Comparison of ENCODE assay signal across 1 cellular context in genomic region chr9:92147030-92147853, GRCh38.
TF ChIP-seq lines count a peak whose summit lies in the region.

No MANE protein-coding gene starts in this region.

TF ChIP-seq in K562, 482 proteins besides CTCF, POLR2A, EP300 and RAD21 (continued from another document and continues in another):
- TF ChIP-seq, protein P1, sequence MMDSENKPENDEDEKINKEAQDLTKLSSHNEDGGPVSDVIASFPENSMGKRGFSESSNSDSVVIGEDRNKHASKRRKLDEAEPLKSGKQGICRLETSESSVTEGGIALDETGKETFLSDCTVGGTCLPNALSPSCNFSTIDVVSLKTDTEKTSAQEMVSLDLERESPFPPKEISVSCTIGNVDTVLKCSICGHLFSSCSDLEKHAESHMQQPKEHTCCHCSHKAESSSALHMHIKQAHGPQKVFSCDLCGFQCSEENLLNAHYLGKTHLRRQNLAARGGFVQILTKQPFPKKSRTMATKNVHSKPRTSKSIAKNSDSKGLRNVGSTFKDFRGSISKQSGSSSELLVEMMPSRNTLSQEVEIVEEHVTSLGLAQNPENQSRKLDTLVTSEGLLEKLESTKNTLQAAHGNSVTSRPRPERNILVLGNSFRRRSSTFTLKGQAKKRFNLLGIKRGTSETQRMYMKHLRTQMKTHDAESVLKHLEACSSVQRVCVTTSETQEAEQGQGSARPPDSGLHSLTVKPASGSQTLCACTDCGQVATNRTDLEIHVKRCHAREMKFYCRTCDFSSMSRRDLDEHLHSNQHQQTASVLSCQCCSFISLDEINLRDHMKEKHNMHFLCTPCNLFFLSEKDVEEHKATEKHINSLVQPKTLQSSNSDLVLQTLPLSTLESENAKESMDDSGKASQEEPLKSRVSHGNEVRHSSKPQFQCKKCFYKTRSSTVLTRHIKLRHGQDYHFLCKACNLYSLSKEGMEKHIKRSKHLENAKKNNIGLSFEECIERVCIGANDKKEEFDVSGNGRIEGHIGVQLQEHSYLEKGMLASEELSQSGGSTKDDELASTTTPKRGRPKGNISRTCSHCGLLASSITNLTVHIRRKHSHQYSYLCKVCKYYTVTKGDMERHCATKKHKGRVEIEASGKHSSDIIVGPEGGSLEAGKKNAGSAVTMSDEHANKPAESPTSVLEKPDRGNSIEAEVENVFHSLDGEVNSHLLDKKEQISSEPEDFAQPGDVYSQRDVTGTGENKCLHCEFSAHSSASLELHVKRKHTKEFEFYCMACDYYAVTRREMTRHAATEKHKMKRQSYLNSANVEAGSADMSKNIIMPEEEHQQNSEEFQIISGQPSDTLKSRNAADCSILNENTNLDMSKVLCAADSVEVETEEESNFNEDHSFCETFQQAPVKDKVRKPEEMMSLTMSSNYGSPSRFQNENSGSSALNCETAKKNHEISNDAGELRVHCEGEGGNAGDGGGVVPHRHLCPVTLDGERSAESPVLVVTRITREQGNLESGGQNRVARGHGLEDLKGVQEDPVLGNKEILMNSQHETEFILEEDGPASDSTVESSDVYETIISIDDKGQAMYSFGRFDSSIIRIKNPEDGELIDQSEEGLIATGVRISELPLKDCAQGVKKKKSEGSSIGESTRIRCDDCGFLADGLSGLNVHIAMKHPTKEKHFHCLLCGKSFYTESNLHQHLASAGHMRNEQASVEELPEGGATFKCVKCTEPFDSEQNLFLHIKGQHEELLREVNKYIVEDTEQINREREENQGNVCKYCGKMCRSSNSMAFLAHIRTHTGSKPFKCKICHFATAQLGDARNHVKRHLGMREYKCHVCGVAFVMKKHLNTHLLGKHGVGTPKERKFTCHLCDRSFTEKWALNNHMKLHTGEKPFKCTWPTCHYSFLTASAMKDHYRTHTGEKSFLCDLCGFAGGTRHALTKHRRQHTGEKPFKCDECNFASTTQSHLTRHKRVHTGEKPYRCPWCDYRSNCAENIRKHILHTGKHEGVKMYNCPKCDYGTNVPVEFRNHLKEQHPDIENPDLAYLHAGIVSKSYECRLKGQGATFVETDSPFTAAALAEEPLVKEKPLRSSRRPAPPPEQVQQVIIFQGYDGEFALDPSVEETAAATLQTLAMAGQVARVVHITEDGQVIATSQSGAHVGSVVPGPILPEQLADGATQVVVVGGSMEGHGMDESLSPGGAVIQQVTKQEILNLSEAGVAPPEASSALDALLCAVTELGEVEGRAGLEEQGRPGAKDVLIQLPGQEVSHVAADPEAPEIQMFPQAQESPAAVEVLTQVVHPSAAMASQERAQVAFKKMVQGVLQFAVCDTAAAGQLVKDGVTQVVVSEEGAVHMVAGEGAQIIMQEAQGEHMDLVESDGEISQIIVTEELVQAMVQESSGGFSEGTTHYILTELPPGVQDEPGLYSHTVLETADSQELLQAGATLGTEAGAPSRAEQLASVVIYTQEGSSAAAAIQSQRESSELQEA (IDR thresholded peaks at IDR 0.05; ENCODE audit: low read depth), result no peak
- TF ChIP-seq MBD2 (IDR thresholded peaks at IDR 0.05; ENCODE audit: borderline replicate concordance, low read depth), result peak; percentile 31; the same call in 1 of the 2 replicates
- TF ChIP-seq CCNT2 (IDR thresholded peaks at IDR 0.05; ENCODE audit: borderline replicate concordance, extremely low read depth, insufficient read length, low read depth, low read length), result no peak
- TF ChIP-seq TCF7L2 (IDR thresholded peaks at IDR 0.05; ENCODE audit: low read depth, low read length), result no peak
- TF ChIP-seq MLX (CRISPR knock-in tag; conservative IDR thresholded peaks at IDR 0.05), result no peak
- TF ChIP-seq FOXP1 (CRISPR knock-in tag; IDR thresholded peaks at IDR 0.05), result no peak
- TF ChIP-seq HDAC6 (IDR thresholded peaks at IDR 0.05; ENCODE audit: low read depth, low read length), result no peak
- TF ChIP-seq, protein P2, sequence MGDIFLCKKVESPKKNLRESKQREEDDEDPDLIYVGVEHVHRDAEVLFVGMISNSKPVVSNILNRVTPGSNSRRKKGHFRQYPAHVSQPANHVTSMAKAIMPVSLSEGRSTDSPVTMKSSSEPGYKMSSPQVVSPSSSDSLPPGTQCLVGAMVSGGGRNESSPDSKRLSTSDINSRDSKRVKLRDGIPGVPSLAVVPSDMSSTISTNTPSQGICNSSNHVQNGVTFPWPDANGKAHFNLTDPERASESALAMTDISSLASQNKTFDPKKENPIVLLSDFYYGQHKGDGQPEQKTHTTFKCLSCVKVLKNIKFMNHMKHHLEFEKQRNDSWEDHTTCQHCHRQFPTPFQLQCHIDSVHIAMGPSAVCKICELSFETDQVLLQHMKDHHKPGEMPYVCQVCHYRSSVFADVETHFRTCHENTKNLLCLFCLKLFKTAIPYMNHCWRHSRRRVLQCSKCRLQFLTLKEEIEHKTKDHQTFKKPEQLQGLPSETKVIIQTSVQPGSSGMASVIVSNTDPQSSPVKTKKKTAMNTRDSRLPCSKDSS (IDR thresholded peaks at IDR 0.05; ENCODE audit: low read depth, partially characterized antibody), result no peak
- TF ChIP-seq NUFIP1 (IDR thresholded peaks at IDR 0.05; ENCODE audit: partially characterized antibody), result no peak
- no peak for TF ChIP-seq ZNF583 (CRISPR knock-in tag; IDR thresholded peaks at IDR 0.05)
- TF ChIP-seq RBM39 (optimal IDR thresholded peaks at IDR 0.05; ENCODE audit: low read depth, low read length), result no peak
- TF ChIP-seq SMARCE1 (IDR thresholded peaks at IDR 0.05), result peak; percentile 91
- no peak for TF ChIP-seq ZNF408 (CRISPR knock-in tag; IDR thresholded peaks at IDR 0.05; ENCODE audit: low read depth)
- no peak for TF ChIP-seq BDP1 (IDR thresholded peaks at IDR 0.05; ENCODE audit: insufficient read depth, insufficient read length)
- TF ChIP-seq CREM (IDR thresholded peaks at IDR 0.05; ENCODE audit: low read depth), result peak; percentile 64; the same call in 1 of the 2 replicates
- TF ChIP-seq KLF13 (tag; IDR thresholded peaks at IDR 0.05; ENCODE audit: borderline replicate concordance, low read depth), result no peak
- peak; percentile 51; the same call in 1 of the 2 replicates for TF ChIP-seq MEF2D (tag; conservative IDR thresholded peaks at IDR 0.05; ENCODE audit: low read depth)
- TF ChIP-seq E2F3 (CRISPR knock-in tag; IDR thresholded peaks at IDR 0.05), result no peak
- TF ChIP-seq BMI1 (IDR thresholded peaks at IDR 0.05; ENCODE audit: low read length), result no peak
- no peak for TF ChIP-seq MEIS2 (IDR thresholded peaks at IDR 0.05; ENCODE audit: partially characterized antibody)
- peak; percentile 74 for TF ChIP-seq POLR2B (IDR thresholded peaks at IDR 0.05; ENCODE audit: low read depth, partially characterized antibody)
- peak; percentile 98 for TF ChIP-seq LEF1 (IDR thresholded peaks at IDR 0.05)
- TF ChIP-seq MYBL2 (IDR thresholded peaks at IDR 0.05; ENCODE audit: low read depth), result peak; percentile 37; the same call in 1 of the 2 replicates
- no peak for TF ChIP-seq MYBL2 (CRISPR knock-in tag; IDR thresholded peaks at IDR 0.05; ENCODE audit: borderline replicate concordance)
- TF ChIP-seq RCOR1 (IDR thresholded peaks at IDR 0.05; ENCODE audit: borderline replicate concordance in 1 of 2, low read depth in 2 of 2, low read length in 2 of 2), result peak in 1 of 2 experiments; percentile 51; a peak in 1 of 4 replicates
- no peak for TF ChIP-seq NR3C1 (CRISPR knock-in tag; IDR thresholded peaks at IDR 0.05)
- TF ChIP-seq, protein P3, sequence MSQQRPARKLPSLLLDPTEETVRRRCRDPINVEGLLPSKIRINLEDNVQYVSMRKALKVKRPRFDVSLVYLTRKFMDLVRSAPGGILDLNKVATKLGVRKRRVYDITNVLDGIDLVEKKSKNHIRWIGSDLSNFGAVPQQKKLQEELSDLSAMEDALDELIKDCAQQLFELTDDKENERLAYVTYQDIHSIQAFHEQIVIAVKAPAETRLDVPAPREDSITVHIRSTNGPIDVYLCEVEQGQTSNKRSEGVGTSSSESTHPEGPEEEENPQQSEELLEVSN (IDR thresholded peaks at IDR 0.05; ENCODE audit: borderline replicate concordance in 1 of 2, extremely low read depth in 1 of 2, insufficient read depth in 1 of 2, insufficient read length in 1 of 2, low read depth in 1 of 2, low read length in 1 of 2, poor library complexity in 1 of 2, severe bottlenecking in 1 of 2), result no peak
- TF ChIP-seq, protein P4, sequence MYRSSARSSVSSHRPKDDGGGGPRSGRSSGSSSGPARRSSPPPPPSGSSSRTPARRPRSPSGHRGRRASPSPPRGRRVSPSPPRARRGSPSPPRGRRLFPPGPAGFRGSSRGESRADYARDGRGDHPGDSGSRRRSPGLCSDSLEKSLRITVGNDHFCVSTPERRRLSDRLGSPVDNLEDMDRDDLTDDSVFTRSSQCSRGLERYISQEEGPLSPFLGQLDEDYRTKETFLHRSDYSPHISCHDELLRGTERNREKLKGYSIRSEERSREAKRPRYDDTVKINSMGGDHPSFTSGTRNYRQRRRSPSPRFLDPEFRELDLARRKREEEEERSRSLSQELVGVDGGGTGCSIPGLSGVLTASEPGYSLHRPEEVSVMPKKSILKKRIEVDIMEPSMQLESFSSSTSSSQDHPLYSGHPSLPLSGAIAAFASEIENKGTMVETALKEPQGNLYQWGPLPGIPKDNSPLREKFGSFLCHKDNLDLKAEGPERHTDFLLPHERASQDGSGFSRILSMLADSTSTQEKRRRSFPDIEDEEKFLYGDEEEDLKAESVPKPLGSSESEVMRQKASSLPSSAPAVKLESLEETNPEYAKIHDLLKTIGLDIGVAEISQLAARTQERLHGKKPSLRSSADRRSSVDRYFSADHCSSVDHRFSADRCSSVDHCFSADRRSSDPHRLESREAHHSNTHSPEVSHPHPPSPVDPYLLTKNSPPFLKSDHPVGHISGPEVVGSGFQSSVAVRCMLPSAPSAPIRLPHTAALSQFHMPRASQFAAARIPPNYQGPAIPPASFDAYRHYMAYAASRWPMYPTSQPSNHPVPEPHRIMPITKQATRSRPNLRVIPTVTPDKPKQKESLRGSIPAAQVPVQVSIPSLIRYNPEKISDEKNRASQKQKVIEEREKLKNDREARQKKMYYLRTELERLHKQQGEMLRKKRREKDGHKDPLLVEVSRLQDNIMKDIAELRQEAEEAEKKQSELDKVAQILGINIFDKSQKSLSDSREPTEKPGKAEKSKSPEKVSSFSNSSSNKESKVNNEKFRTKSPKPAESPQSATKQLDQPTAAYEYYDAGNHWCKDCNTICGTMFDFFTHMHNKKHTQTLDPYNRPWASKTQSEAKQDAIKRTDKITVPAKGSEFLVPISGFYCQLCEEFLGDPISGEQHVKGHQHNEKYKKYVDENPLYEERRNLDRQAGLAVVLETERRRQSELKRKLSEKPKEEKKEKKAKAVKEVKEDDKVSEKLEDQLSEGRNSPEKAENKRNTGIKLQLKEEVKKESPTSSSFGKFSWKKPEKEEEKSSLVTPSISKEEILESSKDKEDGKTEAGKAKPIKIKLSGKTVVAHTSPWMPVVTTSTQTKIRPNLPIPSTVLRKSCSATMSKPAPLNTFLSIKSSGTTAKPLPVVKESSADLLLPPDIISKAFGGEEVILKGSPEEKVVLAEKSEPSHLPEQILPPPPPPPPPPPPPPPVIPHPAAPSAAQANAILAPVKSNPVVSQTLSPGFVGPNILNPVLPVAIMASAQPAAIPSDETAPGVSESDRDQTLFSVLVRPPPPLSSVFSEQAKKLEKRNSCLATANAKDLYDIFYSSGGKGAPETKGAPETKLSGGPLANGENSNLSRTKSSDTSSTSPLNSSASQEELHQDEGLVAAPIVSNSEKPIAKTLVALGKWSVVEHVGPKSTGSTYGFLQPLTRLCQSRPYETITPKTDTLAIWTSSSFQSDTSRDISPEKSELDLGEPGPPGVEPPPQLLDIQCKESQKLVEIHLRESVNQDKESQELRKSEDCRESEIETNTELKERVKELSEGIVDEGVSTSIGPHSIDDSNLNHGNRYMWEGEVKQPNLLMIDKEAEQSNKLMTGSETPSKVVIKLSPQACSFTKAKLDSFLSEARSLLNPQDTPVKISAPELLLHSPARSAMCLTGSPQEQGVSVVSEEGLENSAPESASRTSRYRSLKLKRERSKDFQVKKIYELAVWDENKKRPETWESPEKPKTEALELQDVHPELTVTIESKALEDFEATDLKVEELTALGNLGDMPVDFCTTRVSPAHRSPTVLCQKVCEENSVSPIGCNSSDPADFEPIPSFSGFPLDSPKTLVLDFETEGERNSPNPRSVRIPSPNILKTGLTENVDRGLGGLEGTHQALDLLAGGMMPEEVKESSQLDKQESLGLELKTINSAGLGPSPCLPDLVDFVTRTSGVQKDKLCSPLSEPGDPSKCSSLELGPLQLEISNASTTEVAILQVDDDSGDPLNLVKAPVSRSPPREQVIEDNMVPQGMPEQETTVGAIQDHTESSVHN (IDR thresholded peaks at IDR 0.05; ENCODE audit: borderline replicate concordance in 1 of 2, low read depth in 1 of 2), result peak in 1 of 2 experiments; percentile 71; a peak in 2 of 4 replicates
- no peak for TF ChIP-seq ZNF174 (CRISPR knock-in tag; IDR thresholded peaks at IDR 0.05)
- peak; percentile 41; the same call in 1 of the 2 replicates for TF ChIP-seq ETV5 (CRISPR knock-in tag; IDR thresholded peaks at IDR 0.05; ENCODE audit: low read depth)
- TF ChIP-seq ZBTB26 (CRISPR knock-in tag; IDR thresholded peaks at IDR 0.05), result 0 out of 2 replicates have a peak, but pooled peaks have one; percentile 17
- no peak for TF ChIP-seq FOXJ2 (tag; IDR thresholded peaks at IDR 0.05)
- TF ChIP-seq MAFG (tag; conservative IDR thresholded peaks at IDR 0.05), result peak; percentile 70
- TF ChIP-seq ERF (CRISPR knock-in tag; IDR thresholded peaks at IDR 0.05), result no peak
- TF ChIP-seq PPARD (CRISPR knock-in tag; IDR thresholded peaks at IDR 0.05), result no peak
- TF ChIP-seq CXXC5 (CRISPR knock-in tag; IDR thresholded peaks at IDR 0.05), result peak; percentile 75
- no peak for TF ChIP-seq NEUROD1 (IDR thresholded peaks at IDR 0.05; ENCODE audit: borderline replicate concordance, low read depth, low read length, partially characterized antibody)
- TF ChIP-seq RBM17 (IDR thresholded peaks at IDR 0.05; ENCODE audit: borderline replicate concordance, low read depth, low read length), result no peak
- no peak for TF ChIP-seq XRCC4 (IDR thresholded peaks at IDR 0.05; ENCODE audit: extremely low read depth, insufficient read depth, insufficient read length)
- no peak for TF ChIP-seq SP1 (CRISPR knock-in tag; IDR thresholded peaks at IDR 0.05)
- TF ChIP-seq BRF2 (IDR thresholded peaks at IDR 0.05; ENCODE audit: borderline replicate concordance, insufficient read depth, insufficient read length), result no peak
